In genomic region chr15:26318689-26319088, GRCh38 we compare ENCODE assay signal across 10 cellular contexts.
"Had no signal": no experiment of that assay in that cellular context is flagged by ENCODE, and none has a peak within 500 bp of the region (broad histone marks: within the 10 kb centered on the region; RNA-seq: fewer than 3 reads in every experiment).

No MANE protein-coding gene starts in this region.

- H3K9ac ChIP-seq: GM23248 had no signal

- ATAC-seq: HCT116 had no signal

- H3K27ac ChIP-seq: GM23248 had no signal

- H3K9me3 ChIP-seq: HAP-1 had no signal

- H3K36me3 ChIP-seq: HAP-1 had no signal

- H3K4me3 ChIP-seq: GM23248, HAP-1 had no signal

- H2AFZ ChIP-seq: GM23248 had no signal

- H3K4me3 Mint-ChIP-seq: H9, HFFc6 had no signal

- DNase-seq: GM23248, GOT3, H7, H9, HCEC 1CT, HFFc6 had no signal

- H3K27ac Mint-ChIP-seq: H9, HFFc6 had no signal

- H3K4me1 ChIP-seq: HAP-1 had no signal

- FAIRE-seq: H1, H54 had no signal
